ENCODE assay signal across 8 cellular contexts in genomic region chr6:17863971-17864754, GRCh38.
DNase-seq lines count a peak whose midpoint lies in the region; ATAC-seq and TF ChIP-seq lines count a peak whose summit lies in the region.
"Had no signal": no experiment of that assay in that cellular context is flagged by ENCODE, and none has a peak within 500 bp of the region (broad histone marks: within the 10 kb centered on the region; RNA-seq: fewer than 3 reads in every experiment).

No MANE protein-coding gene starts in this region.

- H3K4me1 ChIP-seq in upper lobe of left lung, result peaks cover 14 to 19% (median 16%) of the 10 kb centered on the region in 4 donors

- H3K36me3 ChIP-seq in upper lobe of left lung, result no peaks in the 10 kb centered on the region

- TF ChIP-seq CTCF in upper lobe of left lung (IDR thresholded peaks at IDR 0.05), result no peak

- H3K27ac ChIP-seq in upper lobe of left lung, result peak overlapping the region in 3 of 4 donors; percentile 8 to 40 (median 34)

- H3K27ac Mint-ChIP-seq in immature natural killer cell, result no peak overlapping the region

- no peaks in the 10 kb centered on the region for H3K27me3 ChIP-seq in upper lobe of left lung

- ATAC-seq in upper lobe of left lung (ENCODE audit: low FRiP score in 2 of 2) (peak in 1 of 2 donors; percentile 28), HG03354 (IDR thresholded peaks at IDR 0.05; ENCODE audit: poor library complexity, severe bottlenecking, unreplicated experiment) (no peak)

- peak; percentile 35 for DNase-seq in OCI-M1 (lab: John Stamatoyannopoulos, UW)
- DNase-seq in dedifferentiated amniotic fluid mesenchymal stem cell (ENCODE audit: extremely low spot score), result peak; percentile 68
- DNase-seq in lung microvascular endothelial cell (ENCODE audit: low read depth in 2 of 2), result peak; percentile 29 to 70
- no peak for DNase-seq in upper lobe of left lung
- no peak for DNase-seq in NCI-H69 (lab: John Stamatoyannopoulos, UW)
- no peak for DNase-seq in immature natural killer cell
- DNase-seq: central memory CD4-positive, alpha-beta T cell had no signal

- no peak for TF ChIP-seq EP300 in upper lobe of left lung (IDR thresholded peaks at IDR 0.05)

- peaks cover 6 to 10% of the 10 kb centered on the region in 2 donors for H3K4me1 Mint-ChIP-seq in immature natural killer cell

- H3K4me3 Mint-ChIP-seq in immature natural killer cell, result no peak overlapping the region

- peaks cover 0 to 2% (median 0%) of the 10 kb centered on the region in 3 donors for H3K27me3 Mint-ChIP-seq in immature natural killer cell (ENCODE audit: low read depth in 3 of 3)

- no peaks in the 10 kb centered on the region for H3K9me3 ChIP-seq in upper lobe of left lung

- no peak for TF ChIP-seq POLR2A in upper lobe of left lung (IDR thresholded peaks at IDR 0.05)

- no peaks in the 10 kb centered on the region for H3K36me3 Mint-ChIP-seq in immature natural killer cell

- H3K9me3 Mint-ChIP-seq in immature natural killer cell, result no peaks in the 10 kb centered on the region

- H3K4me3 ChIP-seq in upper lobe of left lung, result no peak overlapping the region

- 67 to 79% methylated on average over 11 of the region's 11 CpGs for WGBS in upper lobe of left lung, 2 donors

Comparison
In these comparisons a context has a peak if more than half of its experiments do, and no peak if none do; other contexts are left out.
1. DNase-seq: peak in OCI-M1 (single experiment), dedifferentiated amniotic fluid mesenchymal stem cell (single experiment) and lung microvascular endothelial cell (2 of 2); none in upper lobe of left lung (0 of 2), NCI-H69 (single experiment) and immature natural killer cell (0 of 3).